25 cellular contexts compared by ENCODE assay signal in the genomic region with DNA sequence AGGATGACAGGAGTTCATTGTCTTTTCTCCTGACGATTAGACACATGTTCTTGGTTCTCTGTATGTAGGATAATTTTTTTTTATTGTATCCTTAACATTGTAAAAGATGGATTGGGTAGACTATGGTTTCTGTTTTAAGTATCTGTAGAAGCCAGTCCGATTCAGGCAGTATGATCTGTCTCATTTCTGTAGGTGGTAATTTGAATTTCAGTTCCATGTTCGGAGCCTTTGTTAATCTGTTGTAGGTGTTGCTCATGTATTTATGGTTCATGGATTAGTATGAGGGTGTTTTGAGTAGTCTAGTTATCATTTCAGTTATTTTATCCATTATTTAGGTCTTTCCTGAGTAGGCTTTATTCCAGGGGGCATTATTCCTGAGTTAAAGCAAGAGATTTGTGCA. TPM values are rescaled to one million over a fixed set of nuclear protein-coding genes. Genes with fewer than 3 reads are reported as not detected.
DNase-seq lines count a peak whose midpoint lies in the region; ATAC-seq, FAIRE-seq and TF ChIP-seq lines count a peak whose summit lies in the region.
"Had no signal": no experiment of that assay in that cellular context is flagged by ENCODE, and none has a peak within 500 bp of the region (broad histone marks: within the 10 kb centered on the region; RNA-seq: fewer than 3 reads in every experiment).

No MANE protein-coding gene starts in this region.

- H3K9ac ChIP-seq in trophoblast cell (ENCODE audit: low read length): no peak overlapping the region
- H3K9ac ChIP-seq: KMS-11 had no signal

- H4K8ac ChIP-seq in trophoblast cell (ENCODE audit: low read depth, low read length): no peak overlapping the region

- H4K12ac ChIP-seq in trophoblast cell (ENCODE audit: low read depth, low read length): no peak overlapping the region

- H3K4me1 Mint-ChIP-seq in WTC11: peaks cover 4% of the 10 kb centered on the region; the same call in 1 of the 2 replicates
- H3K4me1 Mint-ChIP-seq: CD4-positive, CD25-positive, alpha-beta regulatory T cell had no signal

- H3K4me3 Mint-ChIP-seq in WTC11: no peak overlapping the region
- H3K4me3 Mint-ChIP-seq: CD4-positive, CD25-positive, alpha-beta regulatory T cell had no signal

- no CpG with 5 or more reads among the region's 3 CpGs for WGBS in trophoblast cell (ENCODE audit: extremely low coverage, insufficient coverage, insufficient read length)
- whole genome bisulfite sequencing in sigmoid colon, 2 donors: 77 to 84% methylated on average over 3 of the region's 3 CpGs

- H2AFZ ChIP-seq in trophoblast cell (ENCODE audit: insufficient read depth, low read length, poor library complexity): no peak overlapping the region

- H3K79me2 ChIP-seq in trophoblast cell (ENCODE audit: control insufficient read depth, insufficient read depth, low read length, poor library complexity): no peaks in the 10 kb centered on the region

- H3K4me3 ChIP-seq in trophoblast cell (ENCODE audit: low read depth, low read length) (no peak overlapping the region), sigmoid colon (no peak overlapping the region)
- H3K4me3 ChIP-seq: PC-9, SK-N-MC had no signal

- ATAC-seq in GM19351 (IDR thresholded peaks at IDR 0.05; ENCODE audit: unreplicated experiment): peak; percentile 53
- ATAC-seq in HG03025 (IDR thresholded peaks at IDR 0.05; ENCODE audit: low FRiP score, unreplicated experiment): peak; percentile 66
- ATAC-seq in WTC11: no peak
- ATAC-seq in GM19455 (IDR thresholded peaks at IDR 0.05; ENCODE audit: unreplicated experiment): no peak

- intact Hi-C loops in sigmoid colon (cut with DNase I): no loop called here

- H2BK5ac ChIP-seq in trophoblast cell (ENCODE audit: low read depth, low read length, poor library complexity): no peak overlapping the region

- H3K27me3 ChIP-seq in trophoblast cell (ENCODE audit: insufficient read depth, low read length): no peaks in the 10 kb centered on the region
- H3K27me3 ChIP-seq in sigmoid colon: no peaks in the 10 kb centered on the region
- H3K27me3 ChIP-seq: BE2C had no signal

- no peak for FAIRE-seq in H54 (lab: Jason Lieb, UNC)
- FAIRE-seq: HTR-8/SVneo had no signal

- peaks cover 45% of the 10 kb centered on the region for H3K9me3 Mint-ChIP-seq in WTC11

- TF ChIP-seq CTCF in WTC11 (IDR thresholded peaks at IDR 0.05) (no peak), sigmoid colon (IDR thresholded peaks at IDR 0.05) (no peak)

- TF ChIP-seq EP300 in sigmoid colon (IDR thresholded peaks at IDR 0.05): no peak

- no peak overlapping the region for H4K91ac ChIP-seq in trophoblast cell (ENCODE audit: low read depth, low read length)

- no peaks in the 10 kb centered on the region for H3K79me1 ChIP-seq in trophoblast cell (ENCODE audit: low read length)

- H3K4me2 ChIP-seq in trophoblast cell (ENCODE audit: low read length): no peak overlapping the region
- H3K4me2 ChIP-seq: KMS-11, PC-9 had no signal

- 0 out of 2 replicates have a peak, but pooled peaks cover under 1% of the 10 kb centered on the region for H3K27me3 Mint-ChIP-seq in WTC11 (ENCODE audit: low read depth)
- H3K27me3 Mint-ChIP-seq: CD4-positive, CD25-positive, alpha-beta regulatory T cell had no signal

- H3K14ac ChIP-seq in trophoblast cell (ENCODE audit: low read length): no peak overlapping the region

- no peak overlapping the region for H2BK12ac ChIP-seq in trophoblast cell (ENCODE audit: low read length)

- H3K27ac Mint-ChIP-seq in WTC11: peak overlapping the region; percentile 12; the same call in 1 of the 2 replicates
- H3K27ac Mint-ChIP-seq: CD4-positive, CD25-positive, alpha-beta regulatory T cell had no signal

- H2BK120ac ChIP-seq in trophoblast cell (ENCODE audit: insufficient read depth, low read length, poor library complexity): no peak overlapping the region

- TF ChIP-seq POLR2A in H54 (IDR thresholded peaks at IDR 0.05; ENCODE audit: low read depth, low read length) (no peak), sigmoid colon (IDR thresholded peaks at IDR 0.05) (no peak)

- no peak overlapping the region for H3K23ac ChIP-seq in trophoblast cell (ENCODE audit: low read length)

- H3K18ac ChIP-seq in trophoblast cell (ENCODE audit: low read length): no peak overlapping the region

- H2AK5ac ChIP-seq in trophoblast cell (ENCODE audit: low read length): no peak overlapping the region

- DNase-seq in WTC11 (ENCODE audit: low spot score) (no peak), trophoblast cell (no peak), H54 (ENCODE audit: insufficient read length, low spot score) (no peak), sigmoid colon (no peak)
- DNase-seq: BE2C; CD4-positive, CD25-positive, alpha-beta regulatory T cell; EL; GF-D8; MV-4-11; NCI-H1694; NCI-H2081; NCI-H2171; NCI-H345; NCI-H526; PC-9; RPMI8226; SHP77; T-helper 2 cell had no signal

- POLR2A ChIA-PET in WTC11 (lab: Charles Lee): no interaction called here

- CTCF ChIA-PET in WTC11 (lab: Charles Lee): no interaction called here

- H3K27ac ChIP-seq in trophoblast cell (ENCODE audit: low read depth, low read length): no peak overlapping the region
- H3K27ac ChIP-seq in sigmoid colon: no peak overlapping the region
- H3K27ac ChIP-seq: KMS-11, PC-9, SK-N-MC had no signal

- H3K4me1 ChIP-seq in trophoblast cell (ENCODE audit: control insufficient read depth in 1 of 2, insufficient read depth in 2 of 2, low read length in 2 of 2) (no peaks in the 10 kb centered on the region), sigmoid colon (no peaks in the 10 kb centered on the region)
- H3K4me1 ChIP-seq: BE2C had no signal

- H3K36me3 ChIP-seq in trophoblast cell (ENCODE audit: control insufficient read depth in 1 of 2, insufficient read depth in 2 of 2, low read length in 2 of 2) (peaks cover 2% of the 10 kb centered on the region in 2 experiments), sigmoid colon (no peaks in the 10 kb centered on the region)
- H3K36me3 ChIP-seq: BE2C had no signal

- H3K9me3 ChIP-seq in trophoblast cell (ENCODE audit: insufficient read depth, low read depth, low read length): peaks cover 7% of the 10 kb centered on the region
- H3K9me3 ChIP-seq in sigmoid colon: peaks cover 0 to 4% (median 2%) of the 10 kb centered on the region in 4 donors
- H3K9me3 ChIP-seq: BE2C had no signal

- peaks cover 26% of the 10 kb centered on the region for H3K36me3 Mint-ChIP-seq in WTC11
- H3K36me3 Mint-ChIP-seq: CD4-positive, CD25-positive, alpha-beta regulatory T cell had no signal

- H3K4ac ChIP-seq in trophoblast cell (ENCODE audit: low read depth, low read length): no peak overlapping the region

TF ChIP-seq in WTC11, 78 proteins besides CTCF, POLR2A, EP300 and RAD21 (continues in another document):
- TF ChIP-seq JUN (CRISPR knock-in tag; IDR thresholded peaks at IDR 0.05) (no peak), ZNF423 (CRISPR knock-in tag; IDR thresholded peaks at IDR 0.05) (no peak), GTF2I (CRISPR knock-in tag; conservative IDR thresholded peaks at IDR 0.05) (no peak), JAZF1 (CRISPR knock-in tag; IDR thresholded peaks at IDR 0.05) (no peak), ZNF317 (CRISPR knock-in tag; IDR thresholded peaks at IDR 0.05; ENCODE audit: borderline replicate concordance, low read depth) (no peak), RORB (CRISPR knock-in tag; IDR thresholded peaks at IDR 0.05) (no peak)
- TF ChIP-seq, protein P1, sequence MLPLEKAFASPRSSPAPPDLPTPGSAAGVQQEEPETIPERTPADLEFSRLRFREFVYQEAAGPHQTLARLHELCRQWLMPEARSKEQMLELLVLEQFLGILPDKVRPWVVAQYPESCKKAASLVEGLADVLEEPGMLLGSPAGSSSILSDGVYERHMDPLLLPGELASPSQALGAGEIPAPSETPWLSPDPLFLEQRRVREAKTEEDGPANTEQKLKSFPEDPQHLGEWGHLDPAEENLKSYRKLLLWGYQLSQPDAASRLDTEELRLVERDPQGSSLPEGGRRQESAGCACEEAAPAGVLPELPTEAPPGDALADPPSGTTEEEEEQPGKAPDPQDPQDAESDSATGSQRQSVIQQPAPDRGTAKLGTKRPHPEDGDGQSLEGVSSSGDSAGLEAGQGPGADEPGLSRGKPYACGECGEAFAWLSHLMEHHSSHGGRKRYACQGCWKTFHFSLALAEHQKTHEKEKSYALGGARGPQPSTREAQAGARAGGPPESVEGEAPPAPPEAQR (CRISPR knock-in tag; IDR thresholded peaks at IDR 0.05): no peak
- TF ChIP-seq, protein P2, sequence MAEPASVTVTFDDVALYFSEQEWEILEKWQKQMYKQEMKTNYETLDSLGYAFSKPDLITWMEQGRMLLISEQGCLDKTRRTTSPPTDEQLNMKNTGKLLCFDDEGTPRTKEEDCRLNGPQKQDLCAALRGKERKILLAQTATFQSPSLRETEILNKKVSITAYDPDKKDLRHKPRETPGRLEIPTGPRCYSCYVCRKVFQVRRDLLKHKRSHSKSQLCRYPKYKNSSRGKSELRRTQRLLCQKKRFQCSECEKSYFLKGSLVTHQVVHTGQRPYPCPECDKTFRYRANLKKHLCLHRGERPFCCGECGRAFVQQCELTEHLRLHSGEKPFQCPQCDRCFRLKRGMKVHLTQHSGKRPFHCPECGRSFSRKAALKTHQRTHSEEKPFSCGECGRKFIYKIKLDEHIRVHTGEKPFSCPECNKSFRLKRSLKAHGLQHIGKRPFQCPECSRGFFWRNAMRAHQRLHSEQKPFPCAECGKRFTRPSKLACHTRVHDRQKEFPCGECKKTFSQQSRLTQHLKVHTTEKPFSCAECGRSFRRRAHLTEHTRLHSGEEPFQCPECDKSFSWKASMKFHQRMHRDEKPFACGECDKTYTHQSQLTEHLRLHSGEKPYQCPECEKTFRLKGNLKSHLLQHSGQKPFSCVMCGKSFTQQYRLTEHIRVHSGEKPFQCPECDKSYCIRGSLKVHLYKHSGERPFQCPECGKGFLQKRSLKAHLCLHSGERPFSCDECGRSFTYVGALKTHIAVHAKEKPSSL (CRISPR knock-in tag; conservative IDR thresholded peaks at IDR 0.05): no peak

RNA-seq across cellular contexts. Expression of a gene that starts 32.4 kb away (rescaled TPM):
- total RNA-seq in WTC11 (2021) (23.7 to 24.4 TPM (median 23.9 TPM) in 3 replicates), sigmoid colon (1 to 10 TPM in 3 of 4 donors, under 1 TPM in 1; 0.49 to 5.0 (median 2.8) TPM)
- polyA plus RNA-seq in trophoblast cell (2013): 50.0 and 50.8 TPM in 2 replicates
- polyA plus RNA-seq in sigmoid colon: 1 to 10 TPM in 1 of 3 donors, under 1 TPM in 2; 0.46 to 4.9 (median 0.60) TPM
- total RNA-seq: A673; CD4-positive, CD25-positive, alpha-beta regulatory T cell had no signal

Comparison
In these comparisons a context has a peak if more than half of its experiments do, and no peak if none do; other contexts are left out.
1. ATAC-seq: peak in GM19351 (single experiment) and HG03025 (single experiment); none in WTC11 (single experiment) and GM19455 (single experiment).